ENCODE assay signal across 8 cellular contexts in the genomic region with DNA sequence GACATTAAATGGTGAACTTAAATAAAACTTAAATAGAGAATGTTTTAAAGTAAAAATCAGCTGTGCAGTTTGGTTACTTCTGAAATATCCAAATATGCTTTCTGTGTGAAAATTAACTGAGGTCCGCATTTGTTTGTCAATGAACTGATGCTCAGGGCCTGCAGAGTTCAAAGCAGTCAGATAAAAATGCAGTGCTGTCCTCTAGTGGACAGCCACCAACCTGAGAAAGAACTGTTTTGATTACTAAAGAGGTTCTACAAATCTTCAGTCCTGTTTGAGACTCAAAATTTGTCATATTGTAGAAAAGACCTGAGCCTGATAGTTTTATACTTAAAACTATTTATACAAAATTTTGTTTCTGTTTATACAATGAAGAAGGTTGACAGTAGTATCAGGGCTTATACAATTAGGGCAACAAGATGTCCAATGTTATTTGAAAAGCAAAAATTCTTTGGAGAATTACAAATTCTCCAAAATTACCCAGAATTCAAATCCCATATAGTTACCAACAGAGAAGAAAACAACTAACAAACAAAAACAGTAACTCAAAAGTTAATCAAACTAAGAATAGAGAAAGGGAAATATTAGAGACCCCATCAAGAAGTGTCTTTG.
A peak's percentile ranks its signal among the peaks of the same experiment; 100 is the strongest.
DNase-seq lines count a peak whose midpoint lies in the region; ATAC-seq and TF ChIP-seq lines count a peak whose summit lies in the region.

No MANE protein-coding gene starts in this region.

- H3K27ac ChIP-seq in cingulate gyrus (ENCODE audit: low read depth, low read length) = peak overlapping the region; percentile 58

- peak; percentile 90 for TF ChIP-seq CTCF in BJ (IDR thresholded peaks at IDR 0.05; ENCODE audit: insufficient read depth, low read depth, low read length)

- no peak for ATAC-seq in GM21381 (IDR thresholded peaks at IDR 0.05; ENCODE audit: unreplicated experiment)

- no peaks in the 10 kb centered on the region for H3K36me3 ChIP-seq in BJ (ENCODE audit: control insufficient read depth, insufficient read depth, low read length)
- H3K36me3 ChIP-seq in HAP-1 (replicated peaks) = no peaks in the 10 kb centered on the region

- in situ Hi-C loops in HAP-1 (cut with MboI; ENCODE audit: low sequenced_read_pairs) = no loop called here

- no peaks in the 10 kb centered on the region for H3K9me3 ChIP-seq in HAP-1

- DNase-seq in BJ (ENCODE audit: low read depth) (no peak), HAP-1 (ENCODE audit: low spot score in 2 of 2) (peak; percentile 51 to 56), NCI-H82 treated with DMSO at 0.1 percent for 48 hours (lab: John Stamatoyannopoulos, UW; ENCODE audit: unreplicated experiment) (peak; percentile 31), midbrain (lab: John Stamatoyannopoulos, UW) (peak; percentile 87), NK-92 (lab: John Stamatoyannopoulos, UW; ENCODE audit: unreplicated experiment) (no peak)
- DNase-seq in activated T-helper 2 cell treated with anti-CD3 and anti-CD28 coated beads, Interferon-gamma antibody, Interleukin-2, Interleukin-4, amounts not matched to agents 10 μg/mL and 5 μg/mL and 100 μg/mL, durations not matched to agents 14 hours and 24 hours and 36 hours (ENCODE audit: low spot score) = no peak

- H3K9me3 Mint-ChIP-seq in activated T-helper 2 cell treated with anti-CD3 and anti-CD28 coated beads, Interferon-gamma antibody, Interleukin-2, Interleukin-4, amounts not matched to agents 10 μg/mL and 5 μg/mL and 100 μg/mL, durations not matched to agents 14 hours and 24 hours and 36 hours = no peaks in the 10 kb centered on the region

- CTCF ChIA-PET in BJ (lab: Yijun Ruan, JAX) = interaction anchor here (0.6 to 2.1 kb wide), 5 partner anchors 9 to 444 kb away, joined by 3 to 4 read pairs (median 3); no protein-coding TSS in a partner anchor

- intact Hi-C loops in activated T-helper 2 cell treated with anti-CD3 and anti-CD28 coated beads, Interferon-gamma antibody, Interleukin-2, Interleukin-4, amounts not matched to agents 10 μg/mL and 5 μg/mL and 100 μg/mL, durations not matched to agents 14 hours and 24 hours and 36 hours (cut with micrococcal nuclease) = loop anchor here (1.0 kb wide), 1 partner anchor 364 kb away; no protein-coding TSS in a partner anchor

- no peaks in the 10 kb centered on the region for H3K4me1 Mint-ChIP-seq in activated T-helper 2 cell treated with anti-CD3 and anti-CD28 coated beads, Interferon-gamma antibody, Interleukin-2, Interleukin-4, amounts not matched to agents 10 μg/mL and 5 μg/mL and 100 μg/mL, durations not matched to agents 14 hours and 24 hours and 36 hours (ENCODE audit: low read depth)

- H3K27ac Mint-ChIP-seq in activated T-helper 2 cell treated with anti-CD3 and anti-CD28 coated beads, Interferon-gamma antibody, Interleukin-2, Interleukin-4, amounts not matched to agents 10 μg/mL and 5 μg/mL and 100 μg/mL, durations not matched to agents 14 hours and 24 hours and 36 hours = no peak overlapping the region

- H3K4me3 ChIP-seq in BJ (ENCODE audit: low read depth, low read length) (no peak overlapping the region), HAP-1 (no peak overlapping the region)

- POLR2A ChIA-PET in BJ (lab: Charles Lee) = no interaction called here

- H3K4me3 Mint-ChIP-seq in activated T-helper 2 cell treated with anti-CD3 and anti-CD28 coated beads, Interferon-gamma antibody, Interleukin-2, Interleukin-4, amounts not matched to agents 10 μg/mL and 5 μg/mL and 100 μg/mL, durations not matched to agents 14 hours and 24 hours and 36 hours (ENCODE audit: low read depth) = no peak overlapping the region

- H3K36me3 Mint-ChIP-seq in activated T-helper 2 cell treated with anti-CD3 and anti-CD28 coated beads, Interferon-gamma antibody, Interleukin-2, Interleukin-4, amounts not matched to agents 10 μg/mL and 5 μg/mL and 100 μg/mL, durations not matched to agents 14 hours and 24 hours and 36 hours (ENCODE audit: low read depth) = no peaks in the 10 kb centered on the region

- H3K27me3 ChIP-seq in BJ (ENCODE audit: control insufficient read depth, insufficient read depth, low read length) (no peaks in the 10 kb centered on the region), HAP-1 (ENCODE audit: low read depth) (no peaks in the 10 kb centered on the region)

- no peaks in the 10 kb centered on the region for H3K27me3 Mint-ChIP-seq in activated T-helper 2 cell treated with anti-CD3 and anti-CD28 coated beads, Interferon-gamma antibody, Interleukin-2, Interleukin-4, amounts not matched to agents 10 μg/mL and 5 μg/mL and 100 μg/mL, durations not matched to agents 14 hours and 24 hours and 36 hours (ENCODE audit: low read depth)

- H3K4me1 ChIP-seq in HAP-1 = peaks cover 23% of the 10 kb centered on the region

Comparison
In these comparisons a context has a peak if more than half of its experiments do, and no peak if none do; other contexts are left out.
1. DNase-seq: peak in HAP-1 (2 of 2), NCI-H82 treated with DMSO at 0.1 percent for 48 hours (single experiment) and midbrain (single experiment); none in BJ (single experiment), NK-92 (single experiment) and activated T-helper 2 cell treated with anti-CD3 and anti-CD28 coated beads, Interferon-gamma antibody, Interleukin-2, Interleukin-4, amounts not matched to agents 10 μg/mL and 5 μg/mL and 100 μg/mL, durations not matched to agents 14 hours and 24 hours and 36 hours (single experiment).